12 cellular contexts compared by ENCODE assay signal in the genomic region with DNA sequence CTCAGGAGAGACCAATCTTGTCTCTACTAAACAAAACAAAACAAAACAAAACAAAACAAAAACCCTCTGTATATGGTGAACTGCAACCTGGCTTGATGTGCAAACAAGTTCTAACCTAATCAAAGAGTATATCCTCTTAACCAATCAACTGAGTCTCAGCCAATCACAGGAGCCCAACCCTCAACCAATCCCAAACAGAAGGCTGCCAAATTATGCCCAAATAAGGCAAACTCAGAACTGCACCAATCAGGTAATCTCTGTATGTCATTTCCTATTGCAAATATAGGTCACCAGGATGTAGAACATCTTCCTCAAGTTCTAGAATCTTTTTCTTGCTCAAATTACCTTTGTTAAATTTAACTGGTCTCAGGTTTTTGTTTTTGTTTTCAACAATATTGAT. TPM values are rescaled to one million over a fixed set of nuclear protein-coding genes. Genes with fewer than 3 reads are reported as not detected.
DNase-seq lines count a peak whose midpoint lies in the region; ATAC-seq, FAIRE-seq and TF ChIP-seq lines count a peak whose summit lies in the region.
"Had no signal": no experiment of that assay in that cellular context is flagged by ENCODE, and none has a peak within 500 bp of the region (broad histone marks: within the 10 kb centered on the region; RNA-seq: fewer than 3 reads in every experiment).

No MANE protein-coding gene starts in this region.

- no peak for ATAC-seq in activated T-cell treated with anti-CD3 and anti-CD28 coated beads, Interleukin-2, amount 50 U/mL, for 72 hours (replicated peaks in 1 of 2)
- no peak for ATAC-seq in activated naive CD8-positive, alpha-beta T cell treated with anti-CD3 and anti-CD28 coated beads, Interleukin-2, amount 50 U/mL, for 24 hours
- peak in 1 of 2 donors; percentile 30 for ATAC-seq in natural killer cell treated with Interleukin-12 subunit alpha and Interleukin-12 subunit beta and Interleukin-15 and Interleukin-18, amount 100 ng/mL, for 72 hours
- ATAC-seq in HG02885 (IDR thresholded peaks at IDR 0.05; ENCODE audit: poor library complexity, unreplicated experiment), result no peak

- peak overlapping the region; percentile 21 to 31 for H3K4me3 Mint-ChIP-seq in activated T-cell treated with anti-CD3 and anti-CD28 coated beads, Interleukin-2, amount 50 U/mL, for 72 hours
- no peak overlapping the region for H3K4me3 Mint-ChIP-seq in activated naive CD8-positive, alpha-beta T cell treated with anti-CD3 and anti-CD28 coated beads, Interleukin-2, amount 50 U/mL, for 24 hours
- peak overlapping the region; percentile 41 for H3K4me3 Mint-ChIP-seq in natural killer cell treated with Interleukin-12 subunit alpha and Interleukin-12 subunit beta and Interleukin-15 and Interleukin-18, amount 100 ng/mL, for 72 hours

- peaks cover 21% of the 10 kb centered on the region for H3K4me1 ChIP-seq in MM.1S (ENCODE audit: low read length)

- no peaks in the 10 kb centered on the region for H3K9me3 ChIP-seq in MM.1S (replicated peaks; ENCODE audit: insufficient read depth, low read length)
- H3K9me3 ChIP-seq: tibial artery had no signal

- no peak for FAIRE-seq in H54 (lab: Jason Lieb, UNC)

- H3K4me1 Mint-ChIP-seq in activated T-cell treated with anti-CD3 and anti-CD28 coated beads, Interleukin-2, amount 50 U/mL, for 72 hours (ENCODE audit: low read depth), result peaks cover 63% of the 10 kb centered on the region
- peaks cover 64% of the 10 kb centered on the region for H3K4me1 Mint-ChIP-seq in activated naive CD8-positive, alpha-beta T cell treated with anti-CD3 and anti-CD28 coated beads, Interleukin-2, amount 50 U/mL, for 24 hours
- H3K4me1 Mint-ChIP-seq in natural killer cell treated with Interleukin-12 subunit alpha and Interleukin-12 subunit beta and Interleukin-15 and Interleukin-18, amount 100 ng/mL, for 72 hours (ENCODE audit: low read depth in 2 of 2), result peaks cover 37 to 58% of the 10 kb centered on the region in 2 donors

- H3K9me2 ChIP-seq in MM.1S (replicated peaks; ENCODE audit: insufficient read depth, low read length), result no peaks in the 10 kb centered on the region

- H3K4me2 ChIP-seq in MM.1S (ENCODE audit: low read depth, low read length), result peak overlapping the region; percentile 7; the same call in 1 of the 2 replicates

- H3K36me3 Mint-ChIP-seq in activated T-cell treated with anti-CD3 and anti-CD28 coated beads, Interleukin-2, amount 50 U/mL, for 72 hours (ENCODE audit: insufficient read depth in 2 of 2), result peaks cover 10 to 24% of the 10 kb centered on the region in 2 donors
- peaks cover 57% of the 10 kb centered on the region for H3K36me3 Mint-ChIP-seq in activated naive CD8-positive, alpha-beta T cell treated with anti-CD3 and anti-CD28 coated beads, Interleukin-2, amount 50 U/mL, for 24 hours (ENCODE audit: low read depth)
- H3K36me3 Mint-ChIP-seq in natural killer cell treated with Interleukin-12 subunit alpha and Interleukin-12 subunit beta and Interleukin-15 and Interleukin-18, amount 100 ng/mL, for 72 hours, result peaks cover 27% of the 10 kb centered on the region

- H3K27ac Mint-ChIP-seq in activated T-cell treated with anti-CD3 and anti-CD28 coated beads, Interleukin-2, amount 50 U/mL, for 72 hours, result peak overlapping the region; percentile 66
- peak overlapping the region; percentile 50 for H3K27ac Mint-ChIP-seq in activated naive CD8-positive, alpha-beta T cell treated with anti-CD3 and anti-CD28 coated beads, Interleukin-2, amount 50 U/mL, for 24 hours
- H3K27ac Mint-ChIP-seq in natural killer cell treated with Interleukin-12 subunit alpha and Interleukin-12 subunit beta and Interleukin-15 and Interleukin-18, amount 100 ng/mL, for 72 hours, result peak overlapping the region; percentile 47 to 61

- no peaks in the 10 kb centered on the region for H3K9me3 Mint-ChIP-seq in activated T-cell treated with anti-CD3 and anti-CD28 coated beads, Interleukin-2, amount 50 U/mL, for 72 hours
- peaks cover 3% of the 10 kb centered on the region for H3K9me3 Mint-ChIP-seq in activated naive CD8-positive, alpha-beta T cell treated with anti-CD3 and anti-CD28 coated beads, Interleukin-2, amount 50 U/mL, for 24 hours
- H3K9me3 Mint-ChIP-seq in natural killer cell treated with Interleukin-12 subunit alpha and Interleukin-12 subunit beta and Interleukin-15 and Interleukin-18, amount 100 ng/mL, for 72 hours, result no peaks in the 10 kb centered on the region

- H3K27me3 ChIP-seq in MM.1S (replicated peaks; ENCODE audit: insufficient read depth, low read length), result no peaks in the 10 kb centered on the region
- H3K27me3 ChIP-seq: tibial artery had no signal

- H3K27me3 Mint-ChIP-seq in activated T-cell treated with anti-CD3 and anti-CD28 coated beads, Interleukin-2, amount 50 U/mL, for 72 hours (ENCODE audit: low read depth), result no peaks in the 10 kb centered on the region
- H3K27me3 Mint-ChIP-seq in activated naive CD8-positive, alpha-beta T cell treated with anti-CD3 and anti-CD28 coated beads, Interleukin-2, amount 50 U/mL, for 24 hours, result no peaks in the 10 kb centered on the region
- H3K27me3 Mint-ChIP-seq in natural killer cell treated with Interleukin-12 subunit alpha and Interleukin-12 subunit beta and Interleukin-15 and Interleukin-18, amount 100 ng/mL, for 72 hours, result no peaks in the 10 kb centered on the region

- no peak overlapping the region for H3K4me3 ChIP-seq in MM.1S (ENCODE audit: low read length)
- H3K4me3 ChIP-seq: tibial artery had no signal

- no peak overlapping the region for H3K9ac ChIP-seq in MM.1S (ENCODE audit: low read length)

- no peak overlapping the region for H3K27ac ChIP-seq in MM.1S (ENCODE audit: low read length)
- H3K27ac ChIP-seq: C4-2B, tibial artery had no signal

- peaks cover 53% of the 10 kb centered on the region for H4K20me1 ChIP-seq in MM.1S (ENCODE audit: insufficient read depth, low read length)

- no peak overlapping the region for H2AFZ ChIP-seq in MM.1S (ENCODE audit: low read length)

- TF ChIP-seq CTCF in MM.1S (IDR thresholded peaks at IDR 0.05; ENCODE audit: low read length) (no peak), GM10266 (IDR thresholded peaks at IDR 0.05; ENCODE audit: control insufficient read depth, insufficient read depth, low read depth, missing control alignments) (no peak)

- no peak for DNase-seq in activated T-cell treated with anti-CD3 and anti-CD28 coated beads, Interleukin-2, amount 50 U/mL, for 72 hours
- DNase-seq in activated T-cell treated with anti-CD3 and anti-CD28 coated beads for 4 hours (no peak), MM.1S (no peak), H54 (ENCODE audit: insufficient read length, low spot score) (no peak), GM10266 (ENCODE audit: extremely low spot score) (no peak)
- no peak for DNase-seq in activated naive CD8-positive, alpha-beta T cell treated with anti-CD3 and anti-CD28 coated beads, Interleukin-2, amount 50 U/mL, for 24 hours
- no peak for DNase-seq in natural killer cell treated with Interleukin-12 subunit alpha and Interleukin-12 subunit beta and Interleukin-15 and Interleukin-18, amount 100 ng/mL, for 72 hours (ENCODE audit: low spot score)
- DNase-seq: effector memory CD4-positive, alpha-beta T cell; NCI-H1105; tibial artery had no signal

- no peak for TF ChIP-seq POLR2A in H54 (IDR thresholded peaks at IDR 0.05; ENCODE audit: low read depth, low read length)

- peaks cover 99% of the 10 kb centered on the region for H3K79me2 ChIP-seq in MM.1S (ENCODE audit: low read length)

- no peaks in the 10 kb centered on the region; the same call in 1 of the 2 replicates for H3K36me3 ChIP-seq in MM.1S (replicated peaks; ENCODE audit: insufficient read depth, low read length)

- peaks cover 4% of the 10 kb centered on the region; the same call in 1 of the 2 replicates for H3F3A ChIP-seq in MM.1S (ENCODE audit: insufficient read depth, low read length)

RNA-seq across cellular contexts. Expression of a gene that starts 5.2 kb away (rescaled TPM):
- total RNA-seq in activated T-cell treated with anti-CD3 and anti-CD28 coated beads, Interleukin-2, amount 50 U/mL, for 72 hours, result 10 to 100 TPM; 30.3 to 35.7 TPM
- total RNA-seq in natural killer cell treated with Interleukin-12 subunit alpha and Interleukin-12 subunit beta and Interleukin-15 and Interleukin-18, amount 100 ng/mL, for 72 hours, result 10 to 100 TPM; 31.1 to 62.6 TPM

RNA-seq across cellular contexts. Expression of a gene that starts 56.4 kb away (rescaled TPM):
- total RNA-seq in activated T-cell treated with anti-CD3 and anti-CD28 coated beads, Interleukin-2, amount 50 U/mL, for 72 hours, result 10 to 100 TPM; 13.5 to 16.1 TPM
- total RNA-seq in natural killer cell treated with Interleukin-12 subunit alpha and Interleukin-12 subunit beta and Interleukin-15 and Interleukin-18, amount 100 ng/mL, for 72 hours, result 10 to 100 TPM; 19.9 to 21.0 TPM

RNA-seq across cellular contexts. Expression of a gene that starts 56.6 kb away (rescaled TPM):
- total RNA-seq in activated T-cell treated with anti-CD3 and anti-CD28 coated beads, Interleukin-2, amount 50 U/mL, for 72 hours, result 10 to 100 TPM; 20.8 to 22.8 TPM
- total RNA-seq in natural killer cell treated with Interleukin-12 subunit alpha and Interleukin-12 subunit beta and Interleukin-15 and Interleukin-18, amount 100 ng/mL, for 72 hours, result 10 to 100 TPM; 11.5 to 15.8 TPM
